ENCODE assay signal across 8 cellular contexts in genomic region chr2:28594369-28595108, GRCh38.
DNase-seq lines count a peak whose midpoint lies in the region; ATAC-seq, FAIRE-seq and TF ChIP-seq lines count a peak whose summit lies in the region.

No MANE protein-coding gene starts in this region.

- no peaks in the 10 kb centered on the region for H3K9me3 ChIP-seq in breast epithelium
- no peaks in the 10 kb centered on the region for H3K9me3 ChIP-seq in small intestine (ENCODE audit: control insufficient read depth, low read depth)

- H3K4me1 ChIP-seq in breast epithelium (peaks cover 0 to 6% of the 10 kb centered on the region in 2 donors), small intestine (ENCODE audit: control insufficient read depth in 2 of 2, insufficient read depth in 1 of 2, low read depth in 1 of 2, low read length in 1 of 2) (peaks cover 0 to 2% of the 10 kb centered on the region in 2 donors)

- no peaks in the 10 kb centered on the region for H3K36me3 Mint-ChIP-seq in immature natural killer cell

- H3K27ac ChIP-seq in VCaP (peak overlapping the region; percentile 66), breast epithelium (peak overlapping the region; percentile 85 to 89), small intestine (ENCODE audit: low read depth in 1 of 2, low read length in 1 of 2) (peak overlapping the region; percentile 66 to 86)

- H3K27me3 ChIP-seq in breast epithelium, result no peaks in the 10 kb centered on the region
- no peaks in the 10 kb centered on the region for H3K27me3 ChIP-seq in small intestine (ENCODE audit: control insufficient read depth in 2 of 2, insufficient read depth in 2 of 2, low read length in 2 of 2)

- H3K36me3 ChIP-seq in breast epithelium, result no peaks in the 10 kb centered on the region
- H3K36me3 ChIP-seq in small intestine (ENCODE audit: control insufficient read depth in 2 of 2, insufficient read depth in 2 of 2, low read length in 2 of 2), result no peaks in the 10 kb centered on the region

- peaks cover 9% of the 10 kb centered on the region in 2 donors for H3K4me1 Mint-ChIP-seq in immature natural killer cell

- peak overlapping the region; percentile 28 to 88 (median 78) for H3K27ac Mint-ChIP-seq in immature natural killer cell

- no peak for TF ChIP-seq POLR2A in breast epithelium (IDR thresholded peaks at IDR 0.05)

- TF ChIP-seq CTCF in VCaP (conservative IDR thresholded peaks at IDR 0.05), result peak; percentile 89
- peak; percentile 85 to 91 (median 86) for TF ChIP-seq CTCF in breast epithelium (IDR thresholded peaks at IDR 0.05)

- DNase-seq in EH (ENCODE audit: low read depth) (peak; percentile 78), NCI-H2227 (lab: John Stamatoyannopoulos, UW; ENCODE audit: unreplicated experiment) (peak; percentile 68), breast epithelium (ENCODE audit: low spot score in 2 of 2) (peak; percentile 91), immature natural killer cell (peak; percentile 73 to 75 (median 75)), small intestine (peak; percentile 96)

- intact Hi-C loops in breast epithelium (cut with DNase I; ENCODE audit: low total_unique reads), result loop anchor here (5.0 kb wide), 1 partner anchor 158 kb away; the partner anchor contains the start of gene PPP1CB

- H3K27me3 Mint-ChIP-seq in immature natural killer cell (ENCODE audit: low read depth in 3 of 3), result peaks cover 5 to 10% (median 6%) of the 10 kb centered on the region in 3 donors

- 13 to 27% (median 16%) methylated on average over 17 of the region's 17 CpGs for WGBS in small intestine, 3 donors

- ATAC-seq in HG02870 (IDR thresholded peaks at IDR 0.05; ENCODE audit: unreplicated experiment) (peak; percentile 79), GM21526 (IDR thresholded peaks at IDR 0.05; ENCODE audit: low FRiP score, unreplicated experiment) (no peak)

- H3K9me3 Mint-ChIP-seq in immature natural killer cell, result no peaks in the 10 kb centered on the region

- peak overlapping the region in 2 of 3 donors; percentile 1 to 13 for H3K4me3 ChIP-seq in breast epithelium
- no peak overlapping the region for H3K4me3 ChIP-seq in small intestine (ENCODE audit: low read depth in 1 of 2, low read length in 2 of 2)

- FAIRE-seq in small intestine (lab: Jason Lieb, UNC), result no peak

- peak overlapping the region; percentile 36 to 66 (median 60) for H3K4me3 Mint-ChIP-seq in immature natural killer cell

Comparison
In these comparisons a context has a peak if more than half of its experiments do, and no peak if none do; other contexts are left out.
1. H3K4me3 ChIP-seq: peak in breast epithelium (2 of 3); none in small intestine (0 of 2).
2. Peak in every context shown above with its lines, with median percentiles within 50 percentile points of each other: DNase-seq and H3K27ac ChIP-seq.